8 cellular contexts compared by ENCODE assay signal in genomic region chr17:59825533-59826316, GRCh38.
DNase-seq lines count a peak whose midpoint lies in the region; ATAC-seq, FAIRE-seq and TF ChIP-seq lines count a peak whose summit lies in the region.

No MANE protein-coding gene starts in this region.

- no peak for TF ChIP-seq POLR2A in esophagus muscularis mucosa (IDR thresholded peaks at IDR 0.05; ENCODE audit: low read depth)

- peaks cover 27 to 60% (median 57%) of the 10 kb centered on the region in 4 donors for H3K4me1 ChIP-seq in esophagus muscularis mucosa
- H3K4me1 ChIP-seq in skeletal muscle satellite cell (ENCODE audit: control insufficient read depth, insufficient read depth, low read length): peaks cover 56% of the 10 kb centered on the region

- no peaks in the 10 kb centered on the region for H3K9me2 ChIP-seq in SU-DHL-6 (replicated peaks; ENCODE audit: insufficient read depth, low read length)

- no peak for TF ChIP-seq CTCF in SU-DHL-6 (IDR thresholded peaks at IDR 0.05; ENCODE audit: insufficient read depth, low read length, poor library complexity, severe bottlenecking)
- TF ChIP-seq CTCF in esophagus muscularis mucosa (IDR thresholded peaks at IDR 0.05): no peak

- H3K27me3 ChIP-seq in SU-DHL-6 (ENCODE audit: low read length) (no peaks in the 10 kb centered on the region), esophagus muscularis mucosa (no peaks in the 10 kb centered on the region), skeletal muscle satellite cell (ENCODE audit: control insufficient read depth, insufficient read depth, low read length) (no peaks in the 10 kb centered on the region)

- H3K27ac ChIP-seq in SU-DHL-6 (ENCODE audit: low read depth, low read length) (no peak overlapping the region), esophagus muscularis mucosa (replicated peaks in 1 of 4) (peak overlapping the region; percentile 73 to 83 (median 78))

- H3K4me2 ChIP-seq in SU-DHL-6 (ENCODE audit: low read depth, low read length, poor library complexity, severe bottlenecking) (peak overlapping the region; percentile 9), skeletal muscle satellite cell (ENCODE audit: low read length) (peak overlapping the region; percentile 63)

- no peak overlapping the region for H2AFZ ChIP-seq in SU-DHL-6 (ENCODE audit: low read depth, low read length, severe bottlenecking)

- H3K9ac ChIP-seq in SU-DHL-6 (ENCODE audit: low read length) (no peak overlapping the region), skeletal muscle satellite cell (ENCODE audit: low read depth, low read length) (peak overlapping the region; percentile 77)

- H3K9me3 ChIP-seq in SU-DHL-6 (ENCODE audit: insufficient read depth, low read length) (no peaks in the 10 kb centered on the region), esophagus muscularis mucosa (no peaks in the 10 kb centered on the region), skeletal muscle satellite cell (replicated peaks; ENCODE audit: low read length) (no peaks in the 10 kb centered on the region)

- peak; percentile 91 for TF ChIP-seq EP300 in esophagus muscularis mucosa (IDR thresholded peaks at IDR 0.05)

- no peaks in the 10 kb centered on the region for H4K20me1 ChIP-seq in SU-DHL-6 (ENCODE audit: low read depth, low read length)

- H3F3A ChIP-seq in SU-DHL-6 (ENCODE audit: insufficient read depth): 0 out of 2 replicates have a peak, but pooled peaks cover 3% of the 10 kb centered on the region

- peak; percentile 80 for FAIRE-seq in GM18507 (lab: Jason Lieb, UNC)

- WGBS in esophagus muscularis mucosa: 43% methylated on average over 5 of the region's 5 CpGs

- no peak for DNase-seq in GM18507 (ENCODE audit: extremely low spot score, insufficient read length, low read depth)
- DNase-seq in esophagus muscularis mucosa (ENCODE audit: extremely low spot score): no peak
- no peak for DNase-seq in dedifferentiated amniotic fluid mesenchymal stem cell (ENCODE audit: extremely low spot score)
- no peak for DNase-seq in NOMO-1 (lab: John Stamatoyannopoulos, UW; ENCODE audit: unreplicated experiment in 2 of 2)

- no peaks in the 10 kb centered on the region for H3K79me2 ChIP-seq in SU-DHL-6 (ENCODE audit: insufficient read depth, low read length)

- ATAC-seq in HG02571 (IDR thresholded peaks at IDR 0.05; ENCODE audit: unreplicated experiment) (no peak), HG03521 (IDR thresholded peaks at IDR 0.05; ENCODE audit: unreplicated experiment) (no peak)

- intact Hi-C loops in esophagus muscularis mucosa (cut with DNase I): loop anchor here (5.0 kb wide), 1 partner anchor 38 kb away; no protein-coding TSS in a partner anchor

- H3K4me3 ChIP-seq in SU-DHL-6 (ENCODE audit: insufficient read depth, low read length, poor library complexity, severe bottlenecking) (no peak overlapping the region), esophagus muscularis mucosa (no peak overlapping the region), skeletal muscle satellite cell (ENCODE audit: low read length) (peak overlapping the region; percentile 4)

- H3K36me3 ChIP-seq in SU-DHL-6 (ENCODE audit: low read length) (no peaks in the 10 kb centered on the region), esophagus muscularis mucosa (peaks cover 0 to 15% (median 5%) of the 10 kb centered on the region in 4 donors), skeletal muscle satellite cell (ENCODE audit: insufficient read depth, low read length) (no peaks in the 10 kb centered on the region)
